8 cellular contexts compared by ENCODE assay signal in genomic region chr12:49568442-49568776, GRCh38. TPM values are rescaled to one million over a fixed set of nuclear protein-coding genes. Genes with fewer than 3 reads are reported as not detected.
A peak's percentile ranks its signal among the peaks of the same experiment; 100 is the strongest.
DNase-seq lines count a peak whose midpoint lies in the region; ATAC-seq and TF ChIP-seq lines count a peak whose summit lies in the region.

No MANE protein-coding gene starts in this region.

- no peaks in the 10 kb centered on the region for H3K27me3 ChIP-seq in body of pancreas

- H3K4me1 ChIP-seq in body of pancreas: peaks cover 25% of the 10 kb centered on the region

- TF ChIP-seq CTCF in body of pancreas (IDR thresholded peaks at IDR 0.05) (no peak), mesothelial cell of epicardium (IDR thresholded peaks at IDR 0.05; ENCODE audit: unreplicated experiment) (no peak)

- no peaks in the 10 kb centered on the region for H3K27me3 Mint-ChIP-seq in activated T-cell treated with anti-CD3 and anti-CD28 coated beads, Interleukin-2, amount 50 U/mL, for 24 hours
- H3K27me3 Mint-ChIP-seq in mesothelial cell of epicardium (ENCODE audit: low read depth): no peaks in the 10 kb centered on the region

- H3K27ac Mint-ChIP-seq in activated T-cell treated with anti-CD3 and anti-CD28 coated beads, Interleukin-2, amount 50 U/mL, for 24 hours: peak overlapping the region; percentile 99
- peak overlapping the region; percentile 99 for H3K27ac Mint-ChIP-seq in mesothelial cell of epicardium

- H3K36me3 ChIP-seq in body of pancreas (replicated peaks in 1 of 2; ENCODE audit: insufficient read depth in 1 of 2, low read depth in 2 of 2): peaks cover 0 to 3% of the 10 kb centered on the region in 2 donors

- no peak for DNase-seq in activated T-cell treated with anti-CD3 and anti-CD28 coated beads, Interleukin-2, amount 50 U/mL, for 24 hours
- DNase-seq in activated T-cell treated with anti-CD3 and anti-CD28 coated beads, Interleukin-2, amount 50 U/mL, for 48 hours: no peak
- DNase-seq in body of pancreas: no peak
- DNase-seq in mesothelial cell of epicardium (ENCODE audit: low spot score in 2 of 2, unreplicated experiment in 2 of 2): no peak
- DNase-seq in Ammon's horn (ENCODE audit: low spot score): no peak
- DNase-seq in activated effector memory CD4-positive, alpha-beta T cell treated with anti-CD3 and anti-CD28 coated beads, Interleukin-2, amount 50 U/mL, for 16 hours: no peak
- DNase-seq in medulla oblongata (ENCODE audit: extremely low spot score): no peak

- H3K36me3 Mint-ChIP-seq in activated T-cell treated with anti-CD3 and anti-CD28 coated beads, Interleukin-2, amount 50 U/mL, for 24 hours (ENCODE audit: low read depth): peaks cover 58% of the 10 kb centered on the region
- peaks cover 15% of the 10 kb centered on the region for H3K36me3 Mint-ChIP-seq in mesothelial cell of epicardium

- 1% methylated on average over 13 of the region's 13 CpGs for WGBS in body of pancreas, 2 donors

- H3K9me3 Mint-ChIP-seq in activated T-cell treated with anti-CD3 and anti-CD28 coated beads, Interleukin-2, amount 50 U/mL, for 24 hours: no peaks in the 10 kb centered on the region
- H3K9me3 Mint-ChIP-seq in mesothelial cell of epicardium: peaks cover 3% of the 10 kb centered on the region

- no peaks in the 10 kb centered on the region for H3K9me3 ChIP-seq in body of pancreas

- no peak for TF ChIP-seq POLR2A in body of pancreas (IDR thresholded peaks at IDR 0.05)

- H3K4me3 Mint-ChIP-seq in activated T-cell treated with anti-CD3 and anti-CD28 coated beads, Interleukin-2, amount 50 U/mL, for 24 hours: peak overlapping the region; percentile 97
- H3K4me3 Mint-ChIP-seq in mesothelial cell of epicardium: peak overlapping the region; percentile 97

- H3K4me1 Mint-ChIP-seq in activated T-cell treated with anti-CD3 and anti-CD28 coated beads, Interleukin-2, amount 50 U/mL, for 24 hours (ENCODE audit: low read depth): peaks cover 54% of the 10 kb centered on the region
- peaks cover 16% of the 10 kb centered on the region for H3K4me1 Mint-ChIP-seq in mesothelial cell of epicardium

- peak overlapping the region; percentile 46 to 94 for H3K4me3 ChIP-seq in body of pancreas

- peak overlapping the region in 3 of 4 donors; percentile 70 to 86 (median 86) for H3K27ac ChIP-seq in body of pancreas

- intact Hi-C loops in body of pancreas (cut with DNase I): no loop called here

- ATAC-seq in HG03432 (IDR thresholded peaks at IDR 0.05; ENCODE audit: unreplicated experiment): peak; percentile 14
- ATAC-seq in body of pancreas: no peak

RNA-seq across cellular contexts. Expression of gene MCRS1, which starts 0.5 kb away (rescaled TPM):
- total RNA-seq in body of pancreas: 10 to 100 TPM; 34.2 to 49.8 TPM
- total RNA-seq in mesothelial cell of epicardium: 65.6 to 72.4 TPM (median 68.1 TPM) in 3 replicates

RNA-seq across cellular contexts. Expression of gene KCNH3, which starts 29.6 kb away (rescaled TPM):
- 1 to 10 TPM; 1.3 to 1.6 TPM for total RNA-seq in body of pancreas
- 1.8 to 2.5 TPM (median 2.3 TPM) in 3 replicates for total RNA-seq in mesothelial cell of epicardium

RNA-seq across cellular contexts. Expression of gene FAM186B, which starts 37.0 kb away (rescaled TPM):
- total RNA-seq in body of pancreas: under 1 TPM in 1 of 2 donors, not detected in 1; 0.78 TPM
- total RNA-seq in mesothelial cell of epicardium: 0.29 to 0.50 TPM (median 0.40 TPM) in 3 replicates

RNA-seq across cellular contexts. Expression of gene PRPF40B, which starts 55.0 kb away (rescaled TPM):
- total RNA-seq in body of pancreas (1 to 10 TPM; 6.3 to 9.3 TPM), mesothelial cell of epicardium (56.7 to 62.0 TPM (median 56.9 TPM) in 3 replicates)
